33 cellular contexts compared by ENCODE assay signal in genomic region chr20:63210011-63210605, GRCh38. TPM values are rescaled to one million over a fixed set of nuclear protein-coding genes. Genes with fewer than 3 reads are reported as not detected.
A peak's percentile ranks its signal among the peaks of the same experiment; 100 is the strongest.
DNase-seq lines count a peak whose midpoint lies in the region; ATAC-seq and TF ChIP-seq lines count a peak whose summit lies in the region.
"Had no signal": no experiment of that assay in that cellular context is flagged by ENCODE, and none has a peak within 500 bp of the region (broad histone marks: within the 10 kb centered on the region; RNA-seq: fewer than 3 reads in every experiment).

No MANE protein-coding gene starts in this region.

- no peaks in the 10 kb centered on the region for H3K27me3 ChIP-seq in right cardiac atrium (ENCODE audit: control insufficient read depth, insufficient read depth)
- H3K27me3 ChIP-seq: ascending aorta, gastrocnemius medialis, upper lobe of right lung had no signal

- H3K9me3 ChIP-seq in right cardiac atrium (ENCODE audit: control insufficient read depth, low read length), result no peaks in the 10 kb centered on the region
- H3K9me3 ChIP-seq: ascending aorta, gastrocnemius medialis, SK-N-SH, upper lobe of right lung had no signal

- H3K27ac ChIP-seq in right cardiac atrium (ENCODE audit: low read length) (no peak overlapping the region), epithelial cell of prostate (peak overlapping the region; percentile 25)
- H3K27ac ChIP-seq: ascending aorta, gastrocnemius medialis, upper lobe of right lung had no signal

- H3K27ac Mint-ChIP-seq in WTC11 (peak overlapping the region; percentile 82), immature natural killer cell (no peak overlapping the region)
- no peak overlapping the region for H3K27ac Mint-ChIP-seq in activated T-helper 2 cell treated with anti-CD3 and anti-CD28 coated beads, Interferon-gamma antibody, Interleukin-2, Interleukin-4, amounts not matched to agents 10 μg/mL and 5 μg/mL and 100 μg/mL, durations not matched to agents 14 hours and 24 hours and 36 hours
- H3K27ac Mint-ChIP-seq: activated CD4-positive, alpha-beta memory T cell treated with anti-CD3 and anti-CD28 coated beads, Interleukin-2, amount 10 ng/mL, durations not matched to agents 7 days and 5 days; natural killer cell treated with Interleukin-12 subunit alpha and Interleukin-12 subunit beta and Interleukin-15 and Interleukin-18, amount 100 ng/mL, for 72 hours had no signal

- TF ChIP-seq CTCF in WTC11 (IDR thresholded peaks at IDR 0.05), result no peak

- H3K4me3 Mint-ChIP-seq in WTC11 (no peak overlapping the region), immature natural killer cell (no peak overlapping the region)
- no peak overlapping the region for H3K4me3 Mint-ChIP-seq in activated T-helper 2 cell treated with anti-CD3 and anti-CD28 coated beads, Interferon-gamma antibody, Interleukin-2, Interleukin-4, amounts not matched to agents 10 μg/mL and 5 μg/mL and 100 μg/mL, durations not matched to agents 14 hours and 24 hours and 36 hours (ENCODE audit: low read depth)
- H3K4me3 Mint-ChIP-seq: activated CD4-positive, alpha-beta memory T cell treated with anti-CD3 and anti-CD28 coated beads, Interleukin-2, amount 10 ng/mL, durations not matched to agents 7 days and 5 days; central memory CD8-positive, alpha-beta T cell; natural killer cell treated with Interleukin-12 subunit alpha and Interleukin-12 subunit beta and Interleukin-15 and Interleukin-18, amount 100 ng/mL, for 72 hours; stimulated activated naive B cell treated with anti-CD40 and anti-IgM and Interleukin-4, amounts not matched to agents 10 μg/mL and 1 μg/mL and 100 μg/mL, for 72 hours had no signal

- intact Hi-C loops in right cardiac atrium (cut with DNase I) (no loop called here), cardiac septum (cut with DNase I) (no loop called here)
- intact Hi-C loops in activated T-helper 2 cell treated with anti-CD3 and anti-CD28 coated beads, Interferon-gamma antibody, Interleukin-2, Interleukin-4, amounts not matched to agents 10 μg/mL and 5 μg/mL and 100 μg/mL, durations not matched to agents 14 hours and 24 hours and 36 hours (cut with micrococcal nuclease), result no loop called here

- WGBS in right cardiac atrium, result 75% methylated on average over 11 of the region's 11 CpGs

- CTCF ChIA-PET in WTC11 (lab: Charles Lee), result no interaction called here

- H3K9me3 Mint-ChIP-seq in WTC11 (no peaks in the 10 kb centered on the region), immature natural killer cell (no peaks in the 10 kb centered on the region)
- H3K9me3 Mint-ChIP-seq in activated T-helper 2 cell treated with anti-CD3 and anti-CD28 coated beads, Interferon-gamma antibody, Interleukin-2, Interleukin-4, amounts not matched to agents 10 μg/mL and 5 μg/mL and 100 μg/mL, durations not matched to agents 14 hours and 24 hours and 36 hours, result no peaks in the 10 kb centered on the region
- H3K9me3 Mint-ChIP-seq: activated CD4-positive, alpha-beta memory T cell treated with anti-CD3 and anti-CD28 coated beads, Interleukin-2, amount 10 ng/mL, durations not matched to agents 7 days and 5 days; central memory CD8-positive, alpha-beta T cell; natural killer cell treated with Interleukin-12 subunit alpha and Interleukin-12 subunit beta and Interleukin-15 and Interleukin-18, amount 100 ng/mL, for 72 hours; stimulated activated naive B cell treated with anti-CD40 and anti-IgM and Interleukin-4, amounts not matched to agents 10 μg/mL and 1 μg/mL and 100 μg/mL, for 72 hours had no signal

- no peak for ATAC-seq in right cardiac atrium
- ATAC-seq in WTC11, result no peak
- ATAC-seq: gastrocnemius medialis; left colon; natural killer cell treated with Interleukin-12 subunit alpha and Interleukin-12 subunit beta and Interleukin-15 and Interleukin-18, amount 100 ng/mL, for 72 hours; PC-3; Right ventricle myocardium inferior; stimulated activated naive B cell treated with anti-CD40 and anti-IgM and Interleukin-4, amounts not matched to agents 10 μg/mL and 1 μg/mL and 100 μg/mL, for 72 hours; upper lobe of right lung had no signal

- peak in 2 of 3 donors; percentile 4 to 5 for DNase-seq in right cardiac atrium
- no peak for DNase-seq in cardiac septum (ENCODE audit: low spot score)
- DNase-seq in WTC11 (ENCODE audit: low spot score), result no peak
- DNase-seq in epithelial cell of prostate (ENCODE audit: low read depth, low spot score), result no peak
- DNase-seq in NCI-H446 (lab: John Stamatoyannopoulos, UW), result no peak
- no peak for DNase-seq in immature natural killer cell
- no peak for DNase-seq in activated T-helper 2 cell treated with anti-CD3 and anti-CD28 coated beads, Interferon-gamma antibody, Interleukin-2, Interleukin-4, amounts not matched to agents 10 μg/mL and 5 μg/mL and 100 μg/mL, durations not matched to agents 14 hours and 24 hours and 36 hours (ENCODE audit: low spot score)
- DNase-seq: activated CD4-positive, alpha-beta memory T cell treated with anti-CD3 and anti-CD28 coated beads, Interleukin-2, amount 10 ng/mL, durations not matched to agents 7 days and 5 days; activated CD4-positive, CD25-positive, alpha-beta regulatory T cell treated with anti-CD3 and anti-CD28 coated beads, Interleukin-2, amount 50 U/mL, for 72 hours; activated gamma-delta T cell; DMS153; gastrocnemius medialis; H7; KBM-7; left colon; NCI-H1417; NCI-H2081; NCI-H2227 treated with DMSO at 0.1 percent for 48 hours; NCI-H526 treated with DMSO at 0.1 percent for 48 hours; PC-3; SK-N-SH; stimulated activated naive B cell treated with anti-CD40 and anti-IgM and Interleukin-4, amounts not matched to agents 10 μg/mL and 1 μg/mL and 100 μg/mL, for 72 hours; upper lobe of right lung had no signal

- POLR2A ChIA-PET in WTC11 (lab: Charles Lee), result no interaction called here

- H3K4me1 Mint-ChIP-seq in WTC11 (peaks cover 20% of the 10 kb centered on the region), immature natural killer cell (peaks cover 56 to 89% of the 10 kb centered on the region in 2 donors)
- peaks cover 35% of the 10 kb centered on the region for H3K4me1 Mint-ChIP-seq in activated T-helper 2 cell treated with anti-CD3 and anti-CD28 coated beads, Interferon-gamma antibody, Interleukin-2, Interleukin-4, amounts not matched to agents 10 μg/mL and 5 μg/mL and 100 μg/mL, durations not matched to agents 14 hours and 24 hours and 36 hours (ENCODE audit: low read depth)

- H3K27me3 Mint-ChIP-seq in WTC11 (ENCODE audit: low read depth), result no peaks in the 10 kb centered on the region
- peaks cover 0 to under 1% (median 0%) of the 10 kb centered on the region in 3 donors for H3K27me3 Mint-ChIP-seq in immature natural killer cell (ENCODE audit: low read depth in 3 of 3)
- no peaks in the 10 kb centered on the region for H3K27me3 Mint-ChIP-seq in activated T-helper 2 cell treated with anti-CD3 and anti-CD28 coated beads, Interferon-gamma antibody, Interleukin-2, Interleukin-4, amounts not matched to agents 10 μg/mL and 5 μg/mL and 100 μg/mL, durations not matched to agents 14 hours and 24 hours and 36 hours (ENCODE audit: low read depth)
- H3K27me3 Mint-ChIP-seq: activated CD4-positive, alpha-beta memory T cell treated with anti-CD3 and anti-CD28 coated beads, Interleukin-2, amount 10 ng/mL, durations not matched to agents 7 days and 5 days; central memory CD8-positive, alpha-beta T cell; natural killer cell treated with Interleukin-12 subunit alpha and Interleukin-12 subunit beta and Interleukin-15 and Interleukin-18, amount 100 ng/mL, for 72 hours; stimulated activated naive B cell treated with anti-CD40 and anti-IgM and Interleukin-4, amounts not matched to agents 10 μg/mL and 1 μg/mL and 100 μg/mL, for 72 hours had no signal

- peaks cover 68% of the 10 kb centered on the region for H3K36me3 Mint-ChIP-seq in WTC11
- H3K36me3 Mint-ChIP-seq in immature natural killer cell, result peaks cover 0 to 23% (median 19%) of the 10 kb centered on the region in 3 donors
- peaks cover 76% of the 10 kb centered on the region for H3K36me3 Mint-ChIP-seq in activated T-helper 2 cell treated with anti-CD3 and anti-CD28 coated beads, Interferon-gamma antibody, Interleukin-2, Interleukin-4, amounts not matched to agents 10 μg/mL and 5 μg/mL and 100 μg/mL, durations not matched to agents 14 hours and 24 hours and 36 hours (ENCODE audit: low read depth)

- H3K4me1 ChIP-seq in right cardiac atrium (ENCODE audit: control insufficient read depth, insufficient read depth, low read length), result peaks cover 6% of the 10 kb centered on the region

- H3K4me3 ChIP-seq in right cardiac atrium (ENCODE audit: low read length), result no peak overlapping the region
- H3K4me3 ChIP-seq: ascending aorta, gastrocnemius medialis, upper lobe of right lung had no signal

TF ChIP-seq in WTC11, 78 proteins besides CTCF, POLR2A, EP300 and RAD21 (continues in another document):
- TF ChIP-seq JAZF1 (CRISPR knock-in tag; IDR thresholded peaks at IDR 0.05) (no peak), PRRX2 (CRISPR knock-in tag; IDR thresholded peaks at IDR 0.05) (no peak), EMX1 (CRISPR knock-in tag; IDR thresholded peaks at IDR 0.05) (no peak)

RNA-seq across cellular contexts. Expression of gene YTHDF1, which starts 5.8 kb away (rescaled TPM):
- 10 to 100 TPM; 23.0 to 27.6 (median 25.2) TPM for total RNA-seq in right cardiac atrium
- polyA plus RNA-seq in right cardiac atrium, result 15.3 TPM
- total RNA-seq in cardiac septum, result 23.1 TPM
- total RNA-seq in WTC11 (2021), result 50.2 to 61.3 TPM (median 51.3 TPM) in 3 replicates
- 10 to 100 TPM; 22.6 to 30.7 (median 24.1) TPM for polyA plus RNA-seq in immature natural killer cell
- total RNA-seq in activated T-helper 2 cell treated with anti-CD3 and anti-CD28 coated beads, Interferon-gamma antibody, Interleukin-2, Interleukin-4, amounts not matched to agents 10 μg/mL and 5 μg/mL and 100 μg/mL, durations not matched to agents 14 hours and 24 hours and 36 hours, result 43.7 and 44.7 TPM in 2 replicates

RNA-seq across cellular contexts. Expression of gene BIRC7, which starts 25.6 kb away (rescaled TPM):
- total RNA-seq in right cardiac atrium (not detected), cardiac septum (1.1 TPM), WTC11 (2021) (0.17 to 0.23 TPM in 2 of 3 replicates, not detected in the other)
- polyA plus RNA-seq in right cardiac atrium (not detected), immature natural killer cell (not detected)
- not detected in 2 replicates for total RNA-seq in activated T-helper 2 cell treated with anti-CD3 and anti-CD28 coated beads, Interferon-gamma antibody, Interleukin-2, Interleukin-4, amounts not matched to agents 10 μg/mL and 5 μg/mL and 100 μg/mL, durations not matched to agents 14 hours and 24 hours and 36 hours
- total RNA-seq: A673; activated CD4-positive, alpha-beta memory T cell treated with anti-CD3 and anti-CD28 coated beads, Interleukin-2, amount 10 ng/mL, durations not matched to agents 7 days and 5 days; ascending aorta; gastrocnemius medialis; H7; HT1080; natural killer cell treated with Interleukin-12 subunit alpha and Interleukin-12 subunit beta and Interleukin-15 and Interleukin-18, amount 100 ng/mL, for 72 hours; PC-3; pulmonary artery endothelial cell; Right ventricle myocardium inferior; T-helper 1 cell treated with Interleukin-12 subunit alpha and Interleukin-12 subunit beta and Interleukin-4 antibody, amounts not matched to agents 30 ng/mL and 1 ng/mL, for 36 hours had no signal
- polyA plus RNA-seq: SK-N-SH had no signal

RNA-seq across cellular contexts. Expression of gene NKAIN4, which starts 44.2 kb away (rescaled TPM):
- total RNA-seq in right cardiac atrium (not detected), cardiac septum (not detected), WTC11 (2021) (7.2 to 11.0 TPM (median 9.6 TPM) in 3 replicates)
- polyA plus RNA-seq in right cardiac atrium (not detected), immature natural killer cell (not detected)
- not detected in 2 replicates for total RNA-seq in activated T-helper 2 cell treated with anti-CD3 and anti-CD28 coated beads, Interferon-gamma antibody, Interleukin-2, Interleukin-4, amounts not matched to agents 10 μg/mL and 5 μg/mL and 100 μg/mL, durations not matched to agents 14 hours and 24 hours and 36 hours
- total RNA-seq: A673; activated CD4-positive, alpha-beta memory T cell treated with anti-CD3 and anti-CD28 coated beads, Interleukin-2, amount 10 ng/mL, durations not matched to agents 7 days and 5 days; ascending aorta; gastrocnemius medialis; HT1080; mucosa of gallbladder; natural killer cell treated with Interleukin-12 subunit alpha and Interleukin-12 subunit beta and Interleukin-15 and Interleukin-18, amount 100 ng/mL, for 72 hours; omental fat pad; PC-3; pulmonary artery endothelial cell; Right ventricle myocardium inferior; T-helper 1 cell treated with Interleukin-12 subunit alpha and Interleukin-12 subunit beta and Interleukin-4 antibody, amounts not matched to agents 30 ng/mL and 1 ng/mL, for 36 hours; upper lobe of right lung had no signal
- polyA plus RNA-seq: SK-N-SH had no signal

Comparison
In these comparisons a context has a peak if more than half of its experiments do, and no peak if none do; other contexts are left out.
1. DNase-seq: peak in right cardiac atrium (2 of 3); none in cardiac septum (single experiment), WTC11 (single experiment), epithelial cell of prostate (single experiment), NCI-H446 (0 of 2), immature natural killer cell (0 of 3) and activated T-helper 2 cell treated with anti-CD3 and anti-CD28 coated beads, Interferon-gamma antibody, Interleukin-2, Interleukin-4, amounts not matched to agents 10 μg/mL and 5 μg/mL and 100 μg/mL, durations not matched to agents 14 hours and 24 hours and 36 hours (single experiment).